9 cellular contexts compared by ENCODE assay signal in genomic region chr5:57277085-57277484, GRCh38.
DNase-seq lines count a peak whose midpoint lies in the region.
"Had no signal": no experiment of that assay in that cellular context is flagged by ENCODE, and none has a peak within 500 bp of the region (broad histone marks: within the 10 kb centered on the region; RNA-seq: fewer than 3 reads in every experiment).

No MANE protein-coding gene starts in this region.

- no peaks in the 10 kb centered on the region for H3K4me1 Mint-ChIP-seq in activated CD4-positive, alpha-beta T cell treated with anti-CD3 and anti-CD28 coated beads, Interleukin-2, amount 10 ng/mL, durations not matched to agents 7 days and 5 days

- POLR2A ChIA-PET in activated CD4-positive, alpha-beta T cell treated with anti-CD3 and anti-CD28 coated beads, Interleukin-2, amount 10 ng/mL, durations not matched to agents 7 days and 5 days (lab: Charles Lee) = no interaction called here

- peaks cover 3% of the 10 kb centered on the region for H3K27me3 Mint-ChIP-seq in activated CD4-positive, alpha-beta T cell treated with anti-CD3 and anti-CD28 coated beads, Interleukin-2, amount 10 ng/mL, durations not matched to agents 7 days and 5 days

- H3K27ac ChIP-seq in effector memory CD4-positive, alpha-beta T cell (ENCODE audit: insufficient read depth, low read length, poor library complexity, severe bottlenecking) = no peak overlapping the region
- H3K27ac ChIP-seq: ovary had no signal

- DNase-seq in activated CD4-positive, alpha-beta T cell treated with anti-CD3 and anti-CD28 coated beads, Interleukin-2, amount 10 ng/mL, durations not matched to agents 7 days and 5 days = peak; percentile 8
- DNase-seq in activated CD4-positive, alpha-beta T cell treated with anti-CD3 and anti-CD28 coated beads, Interleukin-2, amount 50 U/mL, for 4 hours = no peak
- DNase-seq in NCI-H460 (ENCODE audit: extremely low read depth, low read depth) (peak; percentile 17), dermis microvascular lymphatic vessel endothelial cell (ENCODE audit: low read depth in 2 of 2) (peak; percentile 24 to 43), smooth muscle cell of the brain vasculature (ENCODE audit: low read depth, low spot score) (peak; percentile 15), GDM1 (lab: John Stamatoyannopoulos, UW) (no peak), DMS153 treated with DMSO at 0.1 percent for 48 hours (lab: John Stamatoyannopoulos, UW; ENCODE audit: unreplicated experiment) (no peak)
- no peak for DNase-seq in effector memory CD4-positive, alpha-beta T cell
- DNase-seq: ovary had no signal

- no peak overlapping the region for H3K4me3 Mint-ChIP-seq in activated CD4-positive, alpha-beta T cell treated with anti-CD3 and anti-CD28 coated beads, Interleukin-2, amount 10 ng/mL, durations not matched to agents 7 days and 5 days

- H3K27me3 ChIP-seq in effector memory CD4-positive, alpha-beta T cell (replicated peaks; ENCODE audit: control insufficient read depth, insufficient read depth, low read length, poor library complexity, severe bottlenecking) = no peaks in the 10 kb centered on the region
- H3K27me3 ChIP-seq: ovary had no signal

- H3K9me3 ChIP-seq in effector memory CD4-positive, alpha-beta T cell (ENCODE audit: control insufficient read depth, low read length) = no peaks in the 10 kb centered on the region
- H3K9me3 ChIP-seq: ovary had no signal

- no peak overlapping the region for H3K4me3 ChIP-seq in effector memory CD4-positive, alpha-beta T cell (ENCODE audit: insufficient read depth, low read depth, low read length, poor library complexity, severe bottlenecking)
- H3K4me3 ChIP-seq: ovary had no signal

- no peaks in the 10 kb centered on the region for H3K36me3 ChIP-seq in effector memory CD4-positive, alpha-beta T cell (ENCODE audit: control insufficient read depth, insufficient read depth, low read length)
- H3K36me3 ChIP-seq: ovary had no signal

- H3K27ac Mint-ChIP-seq in activated CD4-positive, alpha-beta T cell treated with anti-CD3 and anti-CD28 coated beads, Interleukin-2, amount 10 ng/mL, durations not matched to agents 7 days and 5 days = no peak overlapping the region

- no peaks in the 10 kb centered on the region for H3K9me3 Mint-ChIP-seq in activated CD4-positive, alpha-beta T cell treated with anti-CD3 and anti-CD28 coated beads, Interleukin-2, amount 10 ng/mL, durations not matched to agents 7 days and 5 days

- H3K4me1 ChIP-seq in effector memory CD4-positive, alpha-beta T cell (ENCODE audit: control insufficient read depth, insufficient read depth, low read length, poor library complexity, severe bottlenecking) = no peaks in the 10 kb centered on the region

- CTCF ChIA-PET in activated CD4-positive, alpha-beta T cell treated with anti-CD3 and anti-CD28 coated beads, Interleukin-2, amount 10 ng/mL, durations not matched to agents 7 days and 5 days (lab: Charles Lee) = no interaction called here

- H3K36me3 Mint-ChIP-seq in activated CD4-positive, alpha-beta T cell treated with anti-CD3 and anti-CD28 coated beads, Interleukin-2, amount 10 ng/mL, durations not matched to agents 7 days and 5 days (ENCODE audit: low read depth) = no peaks in the 10 kb centered on the region

Comparison
In these comparisons a context has a peak if more than half of its experiments do, and no peak if none do; other contexts are left out.
1. DNase-seq: peak in activated CD4-positive, alpha-beta T cell treated with anti-CD3 and anti-CD28 coated beads, Interleukin-2, amount 10 ng/mL, durations not matched to agents 7 days and 5 days (single experiment), NCI-H460 (single experiment), dermis microvascular lymphatic vessel endothelial cell (2 of 2) and smooth muscle cell of the brain vasculature (single experiment); none in activated CD4-positive, alpha-beta T cell treated with anti-CD3 and anti-CD28 coated beads, Interleukin-2, amount 50 U/mL, for 4 hours (0 of 2), GDM1 (single experiment), effector memory CD4-positive, alpha-beta T cell (0 of 3) and DMS153 treated with DMSO at 0.1 percent for 48 hours (single experiment).